19 cellular contexts compared by ENCODE assay signal in genomic region chr7:37673523-37673922, GRCh38. TPM values are rescaled to one million over a fixed set of nuclear protein-coding genes. Genes with fewer than 3 reads are reported as not detected.
DNase-seq lines count a peak whose midpoint lies in the region; TF ChIP-seq lines count a peak whose summit lies in the region.
"Had no signal": no experiment of that assay in that cellular context is flagged by ENCODE, and none has a peak within 500 bp of the region (broad histone marks: within the 10 kb centered on the region; RNA-seq: fewer than 3 reads in every experiment).

No MANE protein-coding gene starts in this region.

- POLR2A ChIA-PET in HEK293 (lab: Yijun Ruan, JAX) = no interaction called here

- no peaks in the 10 kb centered on the region for H3K79me2 ChIP-seq in GM23248 (ENCODE audit: insufficient read depth)

- no peak for TF ChIP-seq CTCF in HEK293 (tag by site-specific recombination; IDR thresholded peaks at IDR 0.05)
- no peak for TF ChIP-seq CTCF in HL-60 (IDR thresholded peaks at IDR 0.05; ENCODE audit: insufficient read depth, low read length)
- TF ChIP-seq CTCF in neutrophil (IDR thresholded peaks at IDR 0.05) = no peak

- H3K36me3 ChIP-seq in HEK293 (ENCODE audit: control insufficient read depth in 2 of 2, insufficient read depth in 1 of 2, low read length in 2 of 2) (no peaks in the 10 kb centered on the region), neutrophil (no peaks in the 10 kb centered on the region), GM23248 (ENCODE audit: low read depth) (no peaks in the 10 kb centered on the region)
- H3K36me3 ChIP-seq: BE2C, BLaER1 had no signal

- in situ Hi-C loops in GM23248 (cut with MboI) = no loop called here

- CTCF ChIA-PET in HEK293 (lab: Yijun Ruan, JAX) = no interaction called here

- H3K9me3 ChIP-seq in HEK293 (ENCODE audit: control insufficient read depth, insufficient read depth, low read depth, low read length) (no peaks in the 10 kb centered on the region), neutrophil (no peaks in the 10 kb centered on the region), GM23248 (ENCODE audit: low read depth) (peaks cover 3% of the 10 kb centered on the region)
- H3K9me3 ChIP-seq: BE2C had no signal

- H3K4me2 ChIP-seq in GM23248 (ENCODE audit: unreplicated experiment) = no peak overlapping the region
- H3K4me2 ChIP-seq: BLaER1 had no signal

- WGBS in GM23248 (ENCODE audit: low coverage in 1 of 2, low lambda C conversion rate in 2 of 2, missing lambda C conversion rate in 2 of 2), 2 experiments = 5 to 9% methylated on average over 1 of the region's 1 CpG

- H2AFZ ChIP-seq in GM23248 = no peak overlapping the region

- DNase-seq in HL-60 (ENCODE audit: low read depth in 1 of 2, low spot score in 1 of 2) (no peak), iPS-NIHi11 (ENCODE audit: low spot score) (no peak), T-helper 1 cell (no peak), GM23248 (no peak)
- DNase-seq: 8988T; ACHN; BE2C; C1 segment of cervical spinal cord; CD4-positive, alpha-beta memory T cell; CD4-positive, CD25-positive, alpha-beta regulatory T cell; CD8-positive, alpha-beta memory T cell; COR-L47; DMS79 treated with DMSO at 0.1 percent for 48 hours; GF-D8 had no signal

- H3F3A ChIP-seq in GM23248 (ENCODE audit: insufficient read depth) = no peaks in the 10 kb centered on the region

- H3K27ac ChIP-seq in HEK293 (ENCODE audit: extremely low read depth, low read depth, low read length) (no peak overlapping the region), HL-60 (replicated peaks) (peak overlapping the region; percentile 57; the same call in 1 of the 2 replicates), neutrophil (peak overlapping the region; percentile 94), GM23248 (no peak overlapping the region)
- H3K27ac ChIP-seq: BLaER1 had no signal

- no peak overlapping the region for H3K9ac ChIP-seq in GM23248
- H3K9ac ChIP-seq: BLaER1 had no signal

- H3K4me3 ChIP-seq in HEK293 (ENCODE audit: low read depth, low read length) = no peak overlapping the region
- no peak overlapping the region for H3K4me3 ChIP-seq in HL-60 (replicated peaks; ENCODE audit: insufficient read depth, low read length)
- H3K4me3 ChIP-seq in neutrophil (ENCODE audit: low read depth in 1 of 2, low read length in 1 of 2) = no peak overlapping the region
- H3K4me3 ChIP-seq in GM23248 = no peak overlapping the region
- H3K4me3 ChIP-seq: BLaER1 had no signal

- no peaks in the 10 kb centered on the region for H3K9me2 ChIP-seq in GM23248 (ENCODE audit: insufficient read depth)

- H3K4me1 ChIP-seq in HEK293 (ENCODE audit: control insufficient read depth, insufficient read depth, low read length) (no peaks in the 10 kb centered on the region), neutrophil (ENCODE audit: control insufficient read depth in 1 of 2, insufficient read depth in 1 of 2, low read depth in 1 of 2, low read length in 1 of 2) (peaks cover 89 to 94% of the 10 kb centered on the region in 2 experiments), GM23248 (ENCODE audit: insufficient read depth) (no peaks in the 10 kb centered on the region)
- H3K4me1 ChIP-seq: BE2C had no signal

- H4K20me1 ChIP-seq in GM23248 (ENCODE audit: insufficient read depth) = no peaks in the 10 kb centered on the region
- H4K20me1 ChIP-seq: BLaER1 had no signal

- H3K27me3 ChIP-seq in HL-60 (ENCODE audit: insufficient read depth, poor library complexity, severe bottlenecking) = no peaks in the 10 kb centered on the region
- no peaks in the 10 kb centered on the region for H3K27me3 ChIP-seq in neutrophil
- H3K27me3 ChIP-seq in GM23248 (replicated peaks; ENCODE audit: insufficient read depth) = no peaks in the 10 kb centered on the region
- H3K27me3 ChIP-seq: BE2C, BLaER1 had no signal

TF ChIP-seq in HEK293, 187 proteins besides CTCF, POLR2A, EP300 and RAD21:
- peak; percentile 90 for TF ChIP-seq ZNF513 (tag by site-specific recombination; IDR thresholded peaks at IDR 0.05)
- TF ChIP-seq INSM2 (tag by site-specific recombination; IDR thresholded peaks at IDR 0.05) = no peak

RNA-seq across cellular contexts. Expression of gene GPR141, which starts 10.0 kb away (rescaled TPM):
- not detected in 2 replicates for total RNA-seq in GM23248 (2014; rRNA removed; shearing (Covaris generic))
- not detected in 2 replicates for polyA plus RNA-seq in GM23248 (2016; fragmentation: Nextera tagmentation; extraction: Ambion mirVana)
- total RNA-seq: A673; CD4-positive, alpha-beta memory T cell; CD4-positive, CD25-positive, alpha-beta regulatory T cell; CD8-positive, alpha-beta memory T cell had no signal
- polyA plus RNA-seq: AG04450; CD4-positive, alpha-beta memory T cell; CD4-positive, CD25-positive, alpha-beta regulatory T cell had no signal

Comparison
In these comparisons a context has a peak if more than half of its experiments do, and no peak if none do; other contexts are left out.
1. H3K27ac ChIP-seq: peak in HL-60 (single experiment) and neutrophil (single experiment); none in HEK293 (single experiment) and GM23248 (single experiment).